10 cellular contexts compared by ENCODE assay signal in the genomic region with DNA sequence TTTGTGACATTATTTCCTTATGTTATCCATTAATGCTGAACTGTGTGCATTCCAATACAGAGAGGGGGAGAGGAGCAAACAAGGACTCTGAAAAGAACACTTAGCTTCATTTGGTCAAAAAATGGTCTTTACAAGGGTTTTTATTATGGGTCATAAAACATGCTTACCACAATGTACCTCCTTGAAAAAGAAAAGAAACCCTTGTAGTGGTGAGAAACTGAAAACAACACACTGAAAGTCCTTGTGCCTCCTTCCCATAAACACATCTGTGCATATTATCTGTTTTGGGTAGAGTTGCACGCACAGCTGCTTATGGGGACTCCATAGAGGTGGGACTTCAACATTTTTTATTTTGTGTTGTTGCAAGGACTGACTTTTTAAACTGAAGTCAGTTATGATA.
DNase-seq lines count a peak whose midpoint lies in the region; ATAC-seq, FAIRE-seq and TF ChIP-seq lines count a peak whose summit lies in the region.
"Had no signal": no experiment of that assay in that cellular context is flagged by ENCODE, and none has a peak within 500 bp of the region (broad histone marks: within the 10 kb centered on the region; RNA-seq: fewer than 3 reads in every experiment).

No MANE protein-coding gene starts in this region.

- no peaks in the 10 kb centered on the region for H3K9me3 ChIP-seq in Loucy (ENCODE audit: insufficient read depth, low read depth, low read length)

- H3K27me3 ChIP-seq in Loucy (ENCODE audit: insufficient read depth, low read length, poor library complexity, severe bottlenecking) = no peaks in the 10 kb centered on the region

- H3K79me2 ChIP-seq in Loucy (ENCODE audit: insufficient read depth, low read length) = peaks cover 99% of the 10 kb centered on the region

- H3K4me1 ChIP-seq in Loucy (ENCODE audit: insufficient read depth, low read length, poor library complexity, severe bottlenecking) = peaks cover 69% of the 10 kb centered on the region

- H3K4me2 ChIP-seq in Loucy (ENCODE audit: low read depth, low read length, poor library complexity, severe bottlenecking) = peak overlapping the region; percentile 61

- FAIRE-seq in GM12892 (lab: Jason Lieb, UNC) = peak; percentile 76

- H3F3A ChIP-seq in Loucy (ENCODE audit: low read depth) = no peaks in the 10 kb centered on the region

- ATAC-seq in GM19395 (IDR thresholded peaks at IDR 0.05; ENCODE audit: unreplicated experiment) = peak; percentile 98
- ATAC-seq in HG02884 (IDR thresholded peaks at IDR 0.05; ENCODE audit: unreplicated experiment) = peak; percentile 92

- TF ChIP-seq POLR2A in GM12892 (IDR thresholded peaks at IDR 0.05; ENCODE audit: low read depth, low read length) = no peak

- H3K4me3 ChIP-seq in Loucy (ENCODE audit: low read length, poor library complexity, severe bottlenecking) = peak overlapping the region; percentile 52

- DNase-seq in GM12892 (ENCODE audit: insufficient read length) (no peak), UCSD-AML1 (lab: John Stamatoyannopoulos, UW; ENCODE audit: unreplicated experiment) (no peak), NOMO-1 treated with DMSO at 0.1 percent for 48 hours (lab: John Stamatoyannopoulos, UW; ENCODE audit: unreplicated experiment) (no peak), SIG-M5 (lab: John Stamatoyannopoulos, UW) (no peak), inferior parietal cortex (ENCODE audit: extremely low spot score) (no peak)
- DNase-seq: amniotic stem cell, NCI-H510A treated with DMSO at 0.1 percent for 48 hours had no signal

- peaks cover 81% of the 10 kb centered on the region for H3K36me3 ChIP-seq in Loucy (ENCODE audit: insufficient read depth, low read length)

- peak overlapping the region; percentile 37 for H3K9ac ChIP-seq in Loucy (ENCODE audit: low read depth, low read length, poor library complexity, severe bottlenecking)

- TF ChIP-seq CTCF in Loucy (conservative IDR thresholded peaks at IDR 0.05; ENCODE audit: low read length) = no peak

- H2AFZ ChIP-seq in Loucy (ENCODE audit: low read length) = no peak overlapping the region

- no peaks in the 10 kb centered on the region for H3K9me2 ChIP-seq in Loucy (replicated peaks; ENCODE audit: low read depth, low read length)

- peaks cover 99% of the 10 kb centered on the region for H4K20me1 ChIP-seq in Loucy (ENCODE audit: insufficient read depth, low read length, poor library complexity, severe bottlenecking)
